19 cellular contexts compared by ENCODE assay signal in the genomic region with DNA sequence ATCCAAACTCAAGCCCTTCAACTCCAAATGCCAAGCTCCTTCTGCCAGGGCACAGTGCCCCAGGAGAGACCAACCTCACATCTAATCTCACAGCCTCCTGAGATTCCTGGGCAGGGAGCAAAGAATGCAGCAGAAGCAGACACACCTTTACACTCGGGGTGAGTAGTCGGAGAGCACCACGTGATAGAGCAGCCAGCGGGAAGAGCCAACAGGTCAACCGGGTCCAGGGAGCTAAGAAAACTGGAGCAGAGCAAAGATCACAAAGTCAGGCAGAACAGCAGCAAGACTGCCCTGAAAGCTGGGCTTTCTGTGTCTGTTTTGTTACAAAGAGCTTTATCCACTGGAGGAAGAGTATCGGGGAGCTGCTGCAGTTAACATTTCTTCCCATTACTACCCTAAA. TPM values are rescaled to one million over a fixed set of nuclear protein-coding genes. Genes with fewer than 3 reads are reported as not detected.
DNase-seq lines count a peak whose midpoint lies in the region; ATAC-seq and TF ChIP-seq lines count a peak whose summit lies in the region.
"Had no signal": no experiment of that assay in that cellular context is flagged by ENCODE, and none has a peak within 500 bp of the region (broad histone marks: within the 10 kb centered on the region; RNA-seq: fewer than 3 reads in every experiment).

No MANE protein-coding gene starts in this region.

- 43 to 86% methylated on average over 3 to 6 of the region's 6 CpGs for WGBS in transverse colon (ENCODE audit: low coverage in 1 of 2), 2 donors

- TF ChIP-seq CTCF in RWPE1 (conservative IDR thresholded peaks at IDR 0.05; ENCODE audit: low read depth) = no peak
- no peak for TF ChIP-seq CTCF in lower lobe of right lung (IDR thresholded peaks at IDR 0.05)
- TF ChIP-seq CTCF in transverse colon (IDR thresholded peaks at IDR 0.05) = no peak
- TF ChIP-seq CTCF in GM13977 (IDR thresholded peaks at IDR 0.05; ENCODE audit: extremely low read depth, insufficient read depth, missing control alignments) = no peak

- intact Hi-C loops in left ventricle myocardium superior (cut with micrococcal nuclease) = no loop called here
- intact Hi-C loops in lower lobe of right lung (cut with DNase I) = no loop called here
- intact Hi-C loops in transverse colon (cut with DNase I; ENCODE audit: low total_unique reads) = no loop called here

- no peak for TF ChIP-seq EP300 in transverse colon (IDR thresholded peaks at IDR 0.05; ENCODE audit: low read depth)

- H3K4me1 ChIP-seq in lower lobe of right lung (peaks cover 6% of the 10 kb centered on the region), transverse colon (peaks cover 0 to 12% (median 0%) of the 10 kb centered on the region in 4 donors)

- H3K27me3 ChIP-seq in lower lobe of right lung (ENCODE audit: low read depth) = no peaks in the 10 kb centered on the region
- H3K27me3 ChIP-seq in transverse colon = no peaks in the 10 kb centered on the region

- H3K36me3 ChIP-seq in lower lobe of right lung (no peaks in the 10 kb centered on the region), transverse colon (no peaks in the 10 kb centered on the region)

- CTCF ChIA-PET in RWPE1 (lab: Yijun Ruan, JAX) = interaction anchor here (0.5 kb wide), 1 partner anchor 50 kb away, joined by 4 read pairs; no protein-coding TSS in a partner anchor

- ATAC-seq in left ventricle myocardium superior (peak; percentile 46), lower lobe of right lung (peak; percentile 74 to 81), GM18520 (IDR thresholded peaks at IDR 0.05; ENCODE audit: unreplicated experiment) (no peak)

- peak; percentile 38 for DNase-seq in RWPE1 (ENCODE audit: low spot score)
- DNase-seq in left ventricle myocardium superior = peak; percentile 39
- DNase-seq in lower lobe of right lung = peak; percentile 55
- DNase-seq in transverse colon = peak; percentile 15
- no peak for DNase-seq in NCI-H2196 treated with DMSO at 0.1 percent for 48 hours (lab: John Stamatoyannopoulos, UW; ENCODE audit: unreplicated experiment)
- no peak for DNase-seq in GM13977 (ENCODE audit: low spot score)
- DNase-seq: ACHN; CD4-positive, CD25-positive, alpha-beta regulatory T cell; DMS79 treated with DMSO at 0.1 percent for 48 hours; GOT3; HFFc6; MM.1S; NCI-H1105; NCI-H1694 treated with DMSO at 0.1 percent for 48 hours; NCI-H446; NCI-H774; SHP77 treated with DMSO at 0.1 percent for 48 hours had no signal

- no peak overlapping the region for H3K4me3 ChIP-seq in lower lobe of right lung
- H3K4me3 ChIP-seq in transverse colon = no peak overlapping the region

- POLR2A ChIA-PET in RWPE1 (lab: Yijun Ruan, JAX; ENCODE audit: low non-redundant PET) = no interaction called here

- H3K9me3 ChIP-seq in lower lobe of right lung (no peaks in the 10 kb centered on the region), transverse colon (no peaks in the 10 kb centered on the region)

- in situ Hi-C loops in transverse colon (cut with MboI; ENCODE audit: low pct_ligation_motif_present in 1 of 4, low pct_unique_long_range_greater_than_20kb in 1 of 4, low sequenced_read_pairs in 3 of 4) (no loop called here), GM13977 (cut with MboI; ENCODE audit: low pct_unique_long_range_greater_than_20kb, low sequenced_read_pairs, unreplicated experiment) (no loop called here)

- TF ChIP-seq POLR2A in transverse colon (IDR thresholded peaks at IDR 0.05) = no peak

- no peak overlapping the region for H3K27ac ChIP-seq in RWPE1
- H3K27ac ChIP-seq in lower lobe of right lung = no peak overlapping the region
- no peak overlapping the region for H3K27ac ChIP-seq in transverse colon
- H3K27ac ChIP-seq: KMS-11 had no signal

RNA-seq across cellular contexts. Expression of gene B3GALNT1, which starts 4.2 kb away (rescaled TPM):
- total RNA-seq in left ventricle myocardium superior (56.3 TPM), lower lobe of right lung (25.8 TPM), transverse colon (10 to 100 TPM in 1 of 4 donors, 1 to 10 TPM in 3; 1.3 to 15.3 (median 3.8) TPM)

Comparison
In these comparisons a context has a peak if more than half of its experiments do, and no peak if none do; other contexts are left out.
1. DNase-seq: peak in RWPE1 (single experiment), left ventricle myocardium superior (single experiment), lower lobe of right lung (single experiment) and transverse colon (single experiment); none in NCI-H2196 treated with DMSO at 0.1 percent for 48 hours (single experiment) and GM13977 (single experiment).